9 cellular contexts compared by ENCODE assay signal in genomic region chr12:20601668-20602280, GRCh38.
DNase-seq lines count a peak whose midpoint lies in the region; ATAC-seq and TF ChIP-seq lines count a peak whose summit lies in the region.
"Had no signal": no experiment of that assay in that cellular context is flagged by ENCODE, and none has a peak within 500 bp of the region (broad histone marks: within the 10 kb centered on the region; RNA-seq: fewer than 3 reads in every experiment).

No MANE protein-coding gene starts in this region.

- TF ChIP-seq CTCF in GM10248 (IDR thresholded peaks at IDR 0.05; ENCODE audit: control extremely low read depth, extremely low read depth, low read depth, missing control alignments), result peak; percentile 15
- TF ChIP-seq CTCF in coronary artery (IDR thresholded peaks at IDR 0.05), result no peak

- peak overlapping the region; percentile 64 to 82 for H3K27ac ChIP-seq in coronary artery

- H3K9me3 Mint-ChIP-seq in T-cell, result no peaks in the 10 kb centered on the region
- H3K9me3 Mint-ChIP-seq in activated naive CD4-positive, alpha-beta T cell treated with anti-CD3 and anti-CD28 coated beads for 36 hours, result no peaks in the 10 kb centered on the region
- H3K9me3 Mint-ChIP-seq: IgD-negative memory B cell had no signal

- intact Hi-C loops in activated naive CD4-positive, alpha-beta T cell treated with anti-CD3 and anti-CD28 coated beads for 36 hours (cut with micrococcal nuclease), result loop anchor here (10.0 kb wide), 1 partner anchor 137 kb away; no protein-coding TSS in a partner anchor

- no peak overlapping the region for H3K4me3 Mint-ChIP-seq in T-cell
- no peak overlapping the region for H3K4me3 Mint-ChIP-seq in activated naive CD4-positive, alpha-beta T cell treated with anti-CD3 and anti-CD28 coated beads for 36 hours
- H3K4me3 Mint-ChIP-seq: IgD-negative memory B cell had no signal

- H3K4me1 Mint-ChIP-seq in T-cell, result no peaks in the 10 kb centered on the region
- no peaks in the 10 kb centered on the region for H3K4me1 Mint-ChIP-seq in activated naive CD4-positive, alpha-beta T cell treated with anti-CD3 and anti-CD28 coated beads for 36 hours (ENCODE audit: low read depth)
- H3K4me1 Mint-ChIP-seq: IgD-negative memory B cell had no signal

- POLR2A ChIA-PET in GM10248 (lab: Yijun Ruan, JAX), result no interaction called here
- POLR2A ChIA-PET in T-cell (lab: Charles Lee), result interaction anchor here in 1 of 2 donors (0.6 kb wide), 1 partner anchor 635 kb away, joined by 4 read pairs; no protein-coding TSS in a partner anchor

- H3K27ac Mint-ChIP-seq in T-cell, result no peak overlapping the region
- no peak overlapping the region for H3K27ac Mint-ChIP-seq in activated naive CD4-positive, alpha-beta T cell treated with anti-CD3 and anti-CD28 coated beads for 36 hours
- H3K27ac Mint-ChIP-seq: IgD-negative memory B cell had no signal

- CTCF ChIA-PET in GM10248 (lab: Yijun Ruan, JAX), result interaction anchor here (1.2 to 2.0 kb wide), 2 partner anchors 14 to 20 kb away, joined by 3 to 7 read pairs; no protein-coding TSS in a partner anchor
- CTCF ChIA-PET in T-cell (lab: Charles Lee), result no interaction called here
- CTCF ChIA-PET in activated naive CD4-positive, alpha-beta T cell treated with anti-CD3 and anti-CD28 coated beads for 36 hours (lab: Charles Lee), result interaction anchor here (0.6 kb wide), 1 partner anchor 146 kb away, joined by 6 read pairs; no protein-coding TSS in a partner anchor

- no peak for ATAC-seq in GM21825 (IDR thresholded peaks at IDR 0.05; ENCODE audit: unreplicated experiment)
- ATAC-seq in GM21717 (IDR thresholded peaks at IDR 0.05; ENCODE audit: unreplicated experiment), result no peak
- ATAC-seq in T-cell (replicated peaks in 1 of 4), result no peak

- peaks cover 0 to 7% of the 10 kb centered on the region in 2 donors for H3K27me3 Mint-ChIP-seq in T-cell
- no peaks in the 10 kb centered on the region for H3K27me3 Mint-ChIP-seq in activated naive CD4-positive, alpha-beta T cell treated with anti-CD3 and anti-CD28 coated beads for 36 hours (ENCODE audit: low read depth)
- H3K27me3 Mint-ChIP-seq: IgD-negative memory B cell had no signal

- no peak for DNase-seq in GM10248 (ENCODE audit: extremely low spot score)
- DNase-seq in NCI-H2196 treated with DMSO at 0.1 percent for 48 hours (lab: John Stamatoyannopoulos, UW; ENCODE audit: unreplicated experiment), result peak; percentile 29
- DNase-seq in coronary artery (ENCODE audit: low spot score), result no peak
- peak; percentile 69 for DNase-seq in middle frontal gyrus (ENCODE audit: extremely low spot score, low spot score)
- DNase-seq in T-cell, result no peak
- DNase-seq in activated naive CD4-positive, alpha-beta T cell treated with anti-CD3 and anti-CD28 coated beads for 36 hours, result no peak

- no peak overlapping the region for H3K4me3 ChIP-seq in coronary artery

- H3K36me3 Mint-ChIP-seq in T-cell, result no peaks in the 10 kb centered on the region
- no peaks in the 10 kb centered on the region for H3K36me3 Mint-ChIP-seq in activated naive CD4-positive, alpha-beta T cell treated with anti-CD3 and anti-CD28 coated beads for 36 hours (ENCODE audit: low read depth)
- H3K36me3 Mint-ChIP-seq: IgD-negative memory B cell had no signal

Comparison
In these comparisons a context has a peak if more than half of its experiments do, and no peak if none do; other contexts are left out.
1. DNase-seq: peak in NCI-H2196 treated with DMSO at 0.1 percent for 48 hours (single experiment) and middle frontal gyrus (single experiment); none in GM10248 (single experiment), coronary artery (single experiment), T-cell (0 of 34) and activated naive CD4-positive, alpha-beta T cell treated with anti-CD3 and anti-CD28 coated beads for 36 hours (single experiment).
2. CTCF ChIA-PET loops: an anchor here in GM10248 (1.2 to 2.0 kb wide) and activated naive CD4-positive, alpha-beta T cell treated with anti-CD3 and anti-CD28 coated beads for 36 hours (0.6 kb wide); none called in T-cell.